8 cellular contexts compared by ENCODE assay signal in the genomic region with DNA sequence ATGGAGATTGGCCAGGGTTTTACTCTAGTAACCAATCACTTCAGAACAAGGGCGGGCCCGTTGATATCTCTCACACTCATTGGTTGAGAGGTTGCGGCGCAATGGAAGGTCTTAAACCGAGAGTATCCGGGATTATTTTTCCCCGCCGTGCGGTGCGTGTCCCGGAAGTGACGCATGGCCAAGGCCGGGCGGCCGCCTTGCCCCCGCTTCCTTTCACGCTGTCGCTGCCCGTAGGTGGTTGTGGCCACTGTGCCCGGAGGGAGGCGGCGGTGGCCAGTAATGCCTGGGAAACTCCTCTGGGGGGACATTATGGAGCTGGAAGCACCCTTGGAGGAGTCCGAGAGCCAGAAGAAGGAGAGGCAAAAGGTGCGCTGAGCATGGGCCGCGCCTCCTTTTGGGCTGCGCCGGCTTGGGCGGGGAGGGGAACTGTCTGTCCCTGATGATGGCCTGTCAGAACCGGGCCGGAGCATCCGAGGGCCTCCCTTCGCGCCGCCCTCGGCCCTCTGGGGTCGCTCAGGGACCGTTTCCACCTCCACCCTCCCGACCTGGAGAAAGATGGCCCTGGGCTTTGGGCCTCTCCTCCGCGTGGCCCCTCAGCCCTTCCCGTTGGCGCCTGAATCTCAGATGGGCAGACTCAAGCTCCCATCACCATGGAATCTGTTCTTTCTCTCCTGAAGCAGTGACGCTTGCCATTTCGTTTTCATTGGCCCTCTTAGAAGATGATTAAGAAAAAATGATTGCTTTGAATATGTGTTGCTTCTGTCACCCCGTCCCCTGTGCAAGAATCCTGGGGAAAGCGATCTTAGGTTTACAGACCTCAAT. TPM values are rescaled to one million over a fixed set of nuclear protein-coding genes. Genes with fewer than 3 reads are reported as not detected.
DNase-seq lines count a peak whose midpoint lies in the region; ATAC-seq and TF ChIP-seq lines count a peak whose summit lies in the region.

A gene with protein sequence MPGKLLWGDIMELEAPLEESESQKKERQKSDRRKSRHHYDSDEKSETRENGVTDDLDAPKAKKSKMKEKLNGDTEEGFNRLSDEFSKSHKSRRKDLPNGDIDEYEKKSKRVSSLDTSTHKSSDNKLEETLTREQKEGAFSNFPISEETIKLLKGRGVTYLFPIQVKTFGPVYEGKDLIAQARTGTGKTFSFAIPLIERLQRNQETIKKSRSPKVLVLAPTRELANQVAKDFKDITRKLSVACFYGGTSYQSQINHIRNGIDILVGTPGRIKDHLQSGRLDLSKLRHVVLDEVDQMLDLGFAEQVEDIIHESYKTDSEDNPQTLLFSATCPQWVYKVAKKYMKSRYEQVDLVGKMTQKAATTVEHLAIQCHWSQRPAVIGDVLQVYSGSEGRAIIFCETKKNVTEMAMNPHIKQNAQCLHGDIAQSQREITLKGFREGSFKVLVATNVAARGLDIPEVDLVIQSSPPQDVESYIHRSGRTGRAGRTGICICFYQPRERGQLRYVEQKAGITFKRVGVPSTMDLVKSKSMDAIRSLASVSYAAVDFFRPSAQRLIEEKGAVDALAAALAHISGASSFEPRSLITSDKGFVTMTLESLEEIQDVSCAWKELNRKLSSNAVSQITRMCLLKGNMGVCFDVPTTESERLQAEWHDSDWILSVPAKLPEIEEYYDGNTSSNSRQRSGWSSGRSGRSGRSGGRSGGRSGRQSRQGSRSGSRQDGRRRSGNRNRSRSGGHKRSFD (plus strand): TSS at position 210 of the 822 bp plus-strand sequence. CDS start 70 bp downstream, at position 280.

- TF ChIP-seq CTCF in GM13977 (IDR thresholded peaks at IDR 0.05; ENCODE audit: extremely low read depth, insufficient read depth, missing control alignments), result no peak

- H3K9me3 Mint-ChIP-seq in T-helper 1 cell treated with Interleukin-12 subunit alpha and Interleukin-12 subunit beta and Interleukin-4 antibody, amounts not matched to agents 30 μg/mL and 1 μg/mL, for 36 hours, result no peaks in the 10 kb centered on the region

- peaks cover 16% of the 10 kb centered on the region for H3K36me3 Mint-ChIP-seq in T-helper 1 cell treated with Interleukin-12 subunit alpha and Interleukin-12 subunit beta and Interleukin-4 antibody, amounts not matched to agents 30 μg/mL and 1 μg/mL, for 36 hours (ENCODE audit: low read depth)

- H3K4me3 Mint-ChIP-seq in T-helper 1 cell treated with Interleukin-12 subunit alpha and Interleukin-12 subunit beta and Interleukin-4 antibody, amounts not matched to agents 30 μg/mL and 1 μg/mL, for 36 hours, result peak within 1 kb of the TSS; percentile 98

- intact Hi-C loops in left cardiac atrium (cut with DNase I) (no loop called here), posterior vena cava (cut with DNase I) (no loop called here)

- peaks cover 45% of the 10 kb centered on the region for H3K4me1 Mint-ChIP-seq in T-helper 1 cell treated with Interleukin-12 subunit alpha and Interleukin-12 subunit beta and Interleukin-4 antibody, amounts not matched to agents 30 μg/mL and 1 μg/mL, for 36 hours (ENCODE audit: low read depth)

- H3K27me3 Mint-ChIP-seq in T-helper 1 cell treated with Interleukin-12 subunit alpha and Interleukin-12 subunit beta and Interleukin-4 antibody, amounts not matched to agents 30 μg/mL and 1 μg/mL, for 36 hours (ENCODE audit: low read depth), result no peaks in the 10 kb centered on the region

- ATAC-seq in HG02884 (IDR thresholded peaks at IDR 0.05; ENCODE audit: unreplicated experiment) (peak; percentile 97), left cardiac atrium (peak; percentile 97 to 99)

- in situ Hi-C loops in GM13977 (cut with MboI; ENCODE audit: low pct_unique_long_range_greater_than_20kb, low sequenced_read_pairs, unreplicated experiment), result no loop called here

- peak within 1 kb of the TSS; percentile 99 for H3K27ac Mint-ChIP-seq in T-helper 1 cell treated with Interleukin-12 subunit alpha and Interleukin-12 subunit beta and Interleukin-4 antibody, amounts not matched to agents 30 μg/mL and 1 μg/mL, for 36 hours

- DNase-seq in GM13977 (ENCODE audit: low spot score), result peak; percentile 93
- peak; percentile 99 for DNase-seq in NCI-H1694 (lab: John Stamatoyannopoulos, UW)
- DNase-seq in amniotic stem cell (lab: John Stamatoyannopoulos, UW), result peak; percentile 99
- DNase-seq in left cardiac atrium, result peak; percentile 98
- peak; percentile 99 for DNase-seq in posterior vena cava (ENCODE audit: low spot score)
- DNase-seq in ureter (ENCODE audit: low spot score), result peak; percentile 98

RNA-seq across cellular contexts. Expression of the gene that starts here (rescaled TPM):
- total RNA-seq in left cardiac atrium (10 to 100 TPM; 22.2 to 25.5 TPM), posterior vena cava (10 to 100 TPM; 39.3 to 45.6 TPM), ureter (33.9 TPM)

Comparison
In these comparisons a context has a peak if more than half of its experiments do, and no peak if none do; other contexts are left out.
1. Peak in every context shown above with its lines: DNase-seq and ATAC-seq.